ENCODE assay signal across 23 cellular contexts in the genomic region with DNA sequence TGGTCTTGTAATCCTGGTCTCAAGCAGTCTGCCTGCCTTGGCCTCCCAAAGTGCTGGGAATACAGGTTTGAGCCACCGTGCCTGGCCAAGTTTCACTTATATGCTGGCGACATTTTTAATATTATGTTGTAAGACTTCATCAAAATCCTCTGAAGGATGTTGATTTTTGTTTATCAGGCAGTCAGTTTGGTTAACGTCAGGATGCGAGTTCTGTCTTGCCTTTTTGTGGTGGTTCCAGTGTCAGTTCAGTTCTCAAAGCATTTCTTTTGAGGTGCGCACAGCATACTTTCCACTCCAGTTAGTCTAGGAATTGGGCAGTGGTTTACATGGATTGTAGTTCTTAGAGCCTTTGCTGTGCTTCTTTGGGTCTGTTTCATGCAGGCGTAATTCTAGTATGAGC. TPM values are rescaled to one million over a fixed set of nuclear protein-coding genes. Genes with fewer than 3 reads are reported as not detected.
DNase-seq lines count a peak whose midpoint lies in the region; ATAC-seq, FAIRE-seq and TF ChIP-seq lines count a peak whose summit lies in the region.
"Had no signal": no experiment of that assay in that cellular context is flagged by ENCODE, and none has a peak within 500 bp of the region (broad histone marks: within the 10 kb centered on the region; RNA-seq: fewer than 3 reads in every experiment).

No MANE protein-coding gene starts in this region.

- H3K4me1 ChIP-seq in HepG2 (ENCODE audit: insufficient read depth, low read length) (no peaks in the 10 kb centered on the region), right lobe of liver (no peaks in the 10 kb centered on the region), endodermal cell (ENCODE audit: control insufficient read depth, insufficient read depth, low read length) (peaks cover 6% of the 10 kb centered on the region), neural progenitor cell (peaks cover 23% of the 10 kb centered on the region)

- TF ChIP-seq CTCF in HepG2 (CRISPR knock-in tag; IDR thresholded peaks at IDR 0.05) (no peak), right lobe of liver (IDR thresholded peaks at IDR 0.05) (no peak), endodermal cell (conservative IDR thresholded peaks at IDR 0.05) (no peak), neural progenitor cell (IDR thresholded peaks at IDR 0.05) (no peak)

- H2AFZ ChIP-seq in HepG2 (ENCODE audit: low read length) (no peak overlapping the region), neural progenitor cell (replicated peaks) (no peak overlapping the region)

- H3K4me1 Mint-ChIP-seq in endodermal cell, result peaks cover 30% of the 10 kb centered on the region
- peaks cover 4% of the 10 kb centered on the region for H3K4me1 Mint-ChIP-seq in neural progenitor cell
- peaks cover 57% of the 10 kb centered on the region for H3K4me1 Mint-ChIP-seq in stimulated activated memory B cell treated with anti-CD40 and anti-IgM and Interleukin-4, amounts not matched to agents 10 μg/mL and 1 μg/mL and 100 μg/mL, for 72 hours

- H3K9me3 Mint-ChIP-seq in endodermal cell (no peaks in the 10 kb centered on the region), neural progenitor cell (peaks cover 16% of the 10 kb centered on the region)
- no peaks in the 10 kb centered on the region for H3K9me3 Mint-ChIP-seq in stimulated activated memory B cell treated with anti-CD40 and anti-IgM and Interleukin-4, amounts not matched to agents 10 μg/mL and 1 μg/mL and 100 μg/mL, for 72 hours
- H3K9me3 Mint-ChIP-seq: activated CD4-positive, alpha-beta T cell treated with anti-CD3 and anti-CD28 coated beads, Interleukin-2, amount 10 ng/mL, durations not matched to agents 7 days and 5 days; activated T-helper 17 cell treated with anti-CD3 and anti-CD28 coated beads, Interleukin-2, amount 50 U/mL, for 72 hours; stimulated activated naive CD8-positive, alpha-beta T cell treated with anti-CD3 and anti-CD28 coated beads, Interleukin-15, amount 100 ng/mL, for 72 hours had no signal

- H3K4me3 ChIP-seq in HepG2 (replicated peaks in 1 of 3; ENCODE audit: insufficient read depth in 1 of 3, low read depth in 2 of 3, low read length in 3 of 3) (no peak overlapping the region), right lobe of liver (no peak overlapping the region), endodermal cell (ENCODE audit: low read length) (no peak overlapping the region), neural progenitor cell (no peak overlapping the region)
- H3K4me3 ChIP-seq: mucosa of descending colon, psoas muscle, SK-N-MC, thyroid gland had no signal

- H3K27ac Mint-ChIP-seq in endodermal cell, result peak overlapping the region; percentile 62
- H3K27ac Mint-ChIP-seq in neural progenitor cell, result no peak overlapping the region
- no peak overlapping the region for H3K27ac Mint-ChIP-seq in stimulated activated memory B cell treated with anti-CD40 and anti-IgM and Interleukin-4, amounts not matched to agents 10 μg/mL and 1 μg/mL and 100 μg/mL, for 72 hours
- H3K27ac Mint-ChIP-seq: activated CD4-positive, alpha-beta T cell treated with anti-CD3 and anti-CD28 coated beads, Interleukin-2, amount 10 ng/mL, durations not matched to agents 7 days and 5 days; activated T-helper 17 cell treated with anti-CD3 and anti-CD28 coated beads, Interleukin-2, amount 50 U/mL, for 72 hours; stimulated activated naive CD8-positive, alpha-beta T cell treated with anti-CD3 and anti-CD28 coated beads, Interleukin-15, amount 100 ng/mL, for 72 hours had no signal

- H3K4me2 ChIP-seq in HepG2 (ENCODE audit: low read depth, low read length) (no peak overlapping the region), neural progenitor cell (peak overlapping the region; percentile 40)

- POLR2A ChIA-PET in HepG2 (lab: Yijun Ruan, JAX), result no interaction called here

- H3K27me3 ChIP-seq in HepG2 (ENCODE audit: control insufficient read depth in 1 of 2, insufficient read depth in 2 of 2, low read length in 2 of 2) (no peaks in the 10 kb centered on the region), right lobe of liver (no peaks in the 10 kb centered on the region), endodermal cell (ENCODE audit: control insufficient read depth, insufficient read depth, low read length, poor library complexity, severe bottlenecking) (no peaks in the 10 kb centered on the region), neural progenitor cell (no peaks in the 10 kb centered on the region)
- H3K27me3 ChIP-seq: thyroid gland had no signal

- H3F3A ChIP-seq in neural progenitor cell (ENCODE audit: low read depth), result peaks cover 29% of the 10 kb centered on the region

- no peak overlapping the region for H3K4me3 Mint-ChIP-seq in endodermal cell
- no peak overlapping the region for H3K4me3 Mint-ChIP-seq in neural progenitor cell
- no peak overlapping the region for H3K4me3 Mint-ChIP-seq in stimulated activated memory B cell treated with anti-CD40 and anti-IgM and Interleukin-4, amounts not matched to agents 10 μg/mL and 1 μg/mL and 100 μg/mL, for 72 hours
- H3K4me3 Mint-ChIP-seq: activated CD4-positive, alpha-beta T cell treated with anti-CD3 and anti-CD28 coated beads, Interleukin-2, amount 10 ng/mL, durations not matched to agents 7 days and 5 days; activated naive CD4-positive, alpha-beta T cell treated with anti-CD3 and anti-CD28 coated beads, Interleukin-2, amount 50 U/mL, for 24 hours; activated T-helper 17 cell treated with anti-CD3 and anti-CD28 coated beads, Interleukin-2, amount 50 U/mL, for 72 hours; stimulated activated naive CD8-positive, alpha-beta T cell treated with anti-CD3 and anti-CD28 coated beads, Interleukin-15, amount 100 ng/mL, for 72 hours had no signal

- 94% methylated on average over 6 of the region's 6 CpGs for WGBS in HepG2 (ENCODE audit: low lambda C conversion rate)
- 80% methylated on average over 6 of the region's 6 CpGs for WGBS in right lobe of liver (ENCODE audit: insufficient coverage, low coverage, low lambda C conversion rate, missing lambda C conversion rate)
- 94 to 97% methylated on average over 6 of the region's 6 CpGs for WGBS in endodermal cell (ENCODE audit: insufficient coverage in 1 of 2, insufficient read length in 1 of 2), 2 experiments

- H4K20me1 ChIP-seq in HepG2 (ENCODE audit: insufficient read depth, low read length), result peaks cover 72% of the 10 kb centered on the region
- peaks cover 70% of the 10 kb centered on the region for H4K20me1 ChIP-seq in neural progenitor cell (ENCODE audit: low read depth)

- TF ChIP-seq RAD21 in HepG2 (CRISPR knock-in tag; IDR thresholded peaks at IDR 0.05), result no peak

- FAIRE-seq in HepG2 (lab: Jason Lieb, UNC), result no peak
- FAIRE-seq: endometrium, kidney had no signal

- in situ Hi-C loops in HepG2 (cut with HindIII; ENCODE audit: extremely low pct_ligation_motif_present, low pct_unique_long_range_greater_than_20kb), result no loop called here

- TF ChIP-seq POLR2A in HepG2 (IDR thresholded peaks at IDR 0.05; ENCODE audit: insufficient read depth in 1 of 2, low read depth in 2 of 2, low read length in 2 of 2) (no peak), right lobe of liver (IDR thresholded peaks at IDR 0.05) (no peak)

- TF ChIP-seq EP300 in HepG2 (IDR thresholded peaks at IDR 0.05; ENCODE audit: low read depth in 2 of 2, low read length in 2 of 2) (no peak), HepG2 (CRISPR knock-in tag; IDR thresholded peaks at IDR 0.05; ENCODE audit: borderline replicate concordance) (no peak)

- H3K36me3 ChIP-seq in HepG2 (replicated peaks in 1 of 2; ENCODE audit: control insufficient read depth in 1 of 2, insufficient read depth in 2 of 2, low read length in 2 of 2), result peaks cover 2 to 13% of the 10 kb centered on the region in 2 experiments; a peak in 2 of 5 replicates
- H3K36me3 ChIP-seq in right lobe of liver, result no peaks in the 10 kb centered on the region
- peaks cover 4% of the 10 kb centered on the region for H3K36me3 ChIP-seq in endodermal cell (ENCODE audit: control insufficient read depth, insufficient read depth, low read length)
- H3K36me3 ChIP-seq in neural progenitor cell, result no peaks in the 10 kb centered on the region
- H3K36me3 ChIP-seq: thyroid gland had no signal

- CTCF ChIA-PET in HepG2 (lab: Yijun Ruan, JAX; ENCODE audit: low intra/inter-chr PET ratio, low total read pairs), result no interaction called here

- H3K9me3 ChIP-seq in HepG2 (ENCODE audit: low read length), result no peaks in the 10 kb centered on the region
- no peaks in the 10 kb centered on the region for H3K9me3 ChIP-seq in right lobe of liver
- H3K9me3 ChIP-seq in endodermal cell (ENCODE audit: control insufficient read depth, low read length), result peaks cover 6% of the 10 kb centered on the region
- no peaks in the 10 kb centered on the region for H3K9me3 ChIP-seq in neural progenitor cell (ENCODE audit: low read depth)
- H3K9me3 ChIP-seq: mucosa of descending colon, psoas muscle, thyroid gland had no signal

- H3K36me3 Mint-ChIP-seq in endodermal cell (ENCODE audit: low read depth) (peaks cover 14% of the 10 kb centered on the region), neural progenitor cell (peaks cover 39% of the 10 kb centered on the region)
- H3K36me3 Mint-ChIP-seq in stimulated activated memory B cell treated with anti-CD40 and anti-IgM and Interleukin-4, amounts not matched to agents 10 μg/mL and 1 μg/mL and 100 μg/mL, for 72 hours, result peaks cover 21% of the 10 kb centered on the region

- peaks cover 99% of the 10 kb centered on the region for H3K79me2 ChIP-seq in HepG2 (ENCODE audit: insufficient read depth, low read length)
- H3K79me2 ChIP-seq in neural progenitor cell (ENCODE audit: low read depth), result peaks cover 100% of the 10 kb centered on the region

- H3K27me3 Mint-ChIP-seq in endodermal cell (ENCODE audit: insufficient read depth) (no peaks in the 10 kb centered on the region), neural progenitor cell (ENCODE audit: insufficient read depth, low read depth) (peaks cover 2% of the 10 kb centered on the region)
- H3K27me3 Mint-ChIP-seq in stimulated activated memory B cell treated with anti-CD40 and anti-IgM and Interleukin-4, amounts not matched to agents 10 μg/mL and 1 μg/mL and 100 μg/mL, for 72 hours, result no peaks in the 10 kb centered on the region
- H3K27me3 Mint-ChIP-seq: activated CD4-positive, alpha-beta T cell treated with anti-CD3 and anti-CD28 coated beads, Interleukin-2, amount 10 ng/mL, durations not matched to agents 7 days and 5 days; activated naive CD4-positive, alpha-beta T cell treated with anti-CD3 and anti-CD28 coated beads, Interleukin-2, amount 50 U/mL, for 24 hours; activated T-helper 17 cell treated with anti-CD3 and anti-CD28 coated beads, Interleukin-2, amount 50 U/mL, for 72 hours; stimulated activated naive CD8-positive, alpha-beta T cell treated with anti-CD3 and anti-CD28 coated beads, Interleukin-15, amount 100 ng/mL, for 72 hours had no signal

- intact Hi-C loops in HepG2 (cut with micrococcal nuclease; ENCODE audit: unreplicated experiment), result no loop called here
- intact Hi-C loops in right lobe of liver (cut with DNase I), result no loop called here

- H3K9ac ChIP-seq in HepG2 (ENCODE audit: insufficient read depth, low read depth, low read length) (no peak overlapping the region), endodermal cell (ENCODE audit: extremely low read depth, low read length, poor library complexity, severe bottlenecking) (no peak overlapping the region), neural progenitor cell (no peak overlapping the region)

- ATAC-seq in HepG2, result peak; percentile 29
- no peak for ATAC-seq in right lobe of liver
- no peak for ATAC-seq in stimulated activated memory B cell treated with anti-CD40 and anti-IgM and Interleukin-4, amounts not matched to agents 10 μg/mL and 1 μg/mL and 100 μg/mL, for 72 hours
- no peak for ATAC-seq in HG03565 (IDR thresholded peaks at IDR 0.05; ENCODE audit: unreplicated experiment)
- ATAC-seq: activated T-helper 17 cell treated with anti-CD3 and anti-CD28 coated beads, Interleukin-2, amount 50 U/mL, for 72 hours; mucosa of descending colon; stimulated activated naive CD8-positive, alpha-beta T cell treated with anti-CD3 and anti-CD28 coated beads, Interleukin-15, amount 100 ng/mL, for 72 hours had no signal

- no peak overlapping the region for H3K27ac ChIP-seq in HepG2 (ENCODE audit: extremely low read length, insufficient read depth, low read length)
- H3K27ac ChIP-seq in right lobe of liver, result no peak overlapping the region
- peak overlapping the region; percentile 16 for H3K27ac ChIP-seq in endodermal cell (ENCODE audit: low read depth, low read length)
- peak overlapping the region; percentile 79 for H3K27ac ChIP-seq in neural progenitor cell
- H3K27ac ChIP-seq: psoas muscle, SK-N-MC, thyroid gland had no signal

- no TSS peak for BruUV-seq in HepG2 (replicated peaks; lab: Mats Ljungman, UMichigan)

- DNase-seq in HepG2 (ENCODE audit: low spot score) (no peak), right lobe of liver (no peak), endodermal cell (no peak), neural progenitor cell (ENCODE audit: low spot score) (no peak), SW480 (ENCODE audit: low spot score) (no peak)
- DNase-seq: ACHN; activated CD4-positive, alpha-beta T cell treated with anti-CD3 and anti-CD28 coated beads, Interleukin-2, amount 10 ng/mL, durations not matched to agents 7 days and 5 days; anterior cingulate cortex; central memory CD4-positive, alpha-beta T cell; dermis blood vessel endothelial cell; DMS153; kidney; mucosa of descending colon; psoas muscle; stimulated activated CD4-positive, alpha-beta T cell treated with anti-CD3 and anti-CD28 coated beads, Interleukin-15, amount 100 ng/mL, for 24 hours; stimulated activated naive CD8-positive, alpha-beta T cell treated with anti-CD3 and anti-CD28 coated beads, Interleukin-15, amount 100 ng/mL, for 72 hours had no signal

RNA-seq across cellular contexts. Expression of a gene that starts 24.9 kb away (rescaled TPM):
- 40.8 and 47.3 TPM in 2 replicates for total RNA-seq in HepG2 (2016; rRNA removed; fragmentation: Illumina TruSeq; extraction: Trizol)
- total RNA-seq in HepG2 (2016; cell fraction: cytosol; rRNA removed; fragmentation: Illumina TruSeq; extraction: Trizol; ENCODE audit: low read depth), result 26.0 and 29.0 TPM in 2 replicates
- 40.5 and 41.2 TPM in 2 replicates for total RNA-seq in HepG2 (2016; cell fraction: insoluble cytoplasmic fraction; rRNA removed; fragmentation: Illumina TruSeq; extraction: Trizol)
- 28.7 and 35.1 TPM in 2 replicates for total RNA-seq in HepG2 (2016; cell fraction: membrane; rRNA removed; fragmentation: Illumina TruSeq; extraction: Trizol)
- total RNA-seq in HepG2 (2016; cell fraction: nucleus; rRNA removed; fragmentation: Illumina TruSeq; extraction: Trizol), result 50.1 and 57.5 TPM in 2 replicates
- polyA plus RNA-seq in HepG2 (2011; rRNA removed), result 15.3 and 15.9 TPM in 2 replicates
- 8.6 and 12.5 TPM in 2 replicates for polyA plus RNA-seq in HepG2 (2011; cell fraction: cytosol; rRNA removed)
- 18.2 and 21.0 TPM in 2 replicates for polyA plus RNA-seq in HepG2 (2011; cell fraction: nucleus; rRNA removed)
- polyA plus RNA-seq in HepG2 (2012), result 18.5 and 22.9 TPM in 2 replicates
- polyA plus RNA-seq in HepG2 (2016; cell fraction: cytosol; fragmentation: Illumina TruSeq; extraction: Trizol; ENCODE audit: low read depth), result 1.1 and 1.3 TPM in 2 replicates
- 29.6 and 35.5 TPM in 2 replicates for polyA plus RNA-seq in HepG2 (2016; cell fraction: insoluble cytoplasmic fraction; fragmentation: Illumina TruSeq; extraction: Trizol; ENCODE audit: low read depth)
- polyA plus RNA-seq in HepG2 (2016; cell fraction: membrane; fragmentation: Illumina TruSeq; extraction: Trizol; ENCODE audit: low read depth), result 4.5 and 5.1 TPM in 2 replicates
- 46.1 and 46.5 TPM in 2 replicates for polyA plus RNA-seq in HepG2 (2016; cell fraction: nucleus; fragmentation: Illumina TruSeq; extraction: Trizol; ENCODE audit: insufficient read depth, low read depth)
- polyA minus RNA-seq in HepG2 (2011; rRNA and poly(A)+ RNA removed; ENCODE audit: low replicate concordance), result 13.0 and 26.4 TPM in 2 replicates
- polyA minus RNA-seq in HepG2 (2011; cell fraction: cytosol; rRNA and poly(A)+ RNA removed), result 29.2 and 29.5 TPM in 2 replicates
- polyA minus RNA-seq in HepG2 (2011; cell fraction: nucleus; rRNA and poly(A)+ RNA removed), result 91.9 and 92.7 TPM in 2 replicates
- 10 to 100 TPM; 12.7 to 17.2 (median 14.3) TPM for total RNA-seq in right lobe of liver
- 10 to 100 TPM; 49.7 to 56.2 TPM for total RNA-seq in endodermal cell
- 41.4 TPM for polyA plus RNA-seq in endodermal cell (2013, experiment 1 of 2)
- 36.1 TPM for polyA plus RNA-seq in endodermal cell (2013, experiment 2 of 2)
- 54.9 and 62.1 TPM in 2 replicates for total RNA-seq in neural progenitor cell (ENCODE audit: low replicate concordance)

Comparison
In these comparisons a context has a peak if more than half of its experiments do, and no peak if none do; other contexts are left out.
1. H3K27ac ChIP-seq: peak in endodermal cell (single experiment) and neural progenitor cell (single experiment); none in HepG2 (single experiment) and right lobe of liver (0 of 3).